Comparison of ENCODE assay signal across 1 cellular context in the genomic region with DNA sequence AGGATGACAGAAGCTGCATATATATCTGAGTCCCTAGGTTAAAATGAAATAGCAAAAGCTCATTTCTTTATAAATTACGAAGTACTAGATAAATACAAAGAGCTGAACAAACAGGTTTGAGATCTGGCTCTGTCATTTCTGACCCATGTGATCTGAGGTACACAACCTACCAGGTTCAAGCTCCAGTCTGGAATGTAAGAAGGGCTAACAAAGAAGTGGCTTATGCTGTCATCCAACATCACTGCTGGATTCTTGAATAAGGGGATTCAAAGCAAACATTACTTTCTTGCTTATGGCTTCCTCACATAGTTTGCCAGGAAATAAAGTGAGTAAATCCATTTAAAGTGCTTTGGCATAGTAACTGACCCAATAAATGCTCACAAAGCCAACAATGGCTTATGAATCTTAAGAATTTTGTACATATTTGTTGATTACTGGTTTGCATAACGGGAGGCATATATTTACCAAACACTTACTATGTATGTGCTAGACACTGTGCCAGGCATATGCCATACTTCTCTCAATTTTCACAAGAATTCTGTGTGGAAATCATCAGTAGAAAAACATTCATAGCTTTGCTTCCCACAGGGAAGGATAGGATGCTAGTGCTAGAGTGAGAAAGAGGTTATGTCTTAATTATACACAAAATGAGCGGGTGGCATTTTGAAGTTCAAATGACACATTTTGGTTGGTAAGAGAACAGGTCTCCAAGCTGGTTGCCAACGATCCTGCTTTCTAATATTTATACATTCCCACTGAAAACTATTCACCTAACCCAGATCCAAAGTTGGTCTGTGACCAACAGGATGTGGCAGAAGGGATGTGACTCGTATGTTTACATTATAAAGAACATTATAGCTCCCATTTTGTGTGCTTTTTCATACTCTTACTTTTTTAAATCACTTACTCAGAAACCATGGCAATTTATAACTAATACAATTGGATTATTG.
TF ChIP-seq lines count a peak whose summit lies in the region.

No MANE protein-coding gene starts in this region.

TF ChIP-seq in GM23338, 12 proteins besides CTCF, POLR2A, EP300 and RAD21 (continued from another document):
- TF ChIP-seq REST (IDR thresholded peaks at IDR 0.05; ENCODE audit: unreplicated experiment) (no peak), ZNF331 (CRISPR knock-in tag; IDR thresholded peaks at IDR 0.05; ENCODE audit: low read depth) (no peak), ZNF462 (CRISPR knock-in tag; IDR thresholded peaks at IDR 0.05) (no peak)
